ENCODE assay signal across 10 cellular contexts in genomic region chr12:119669744-119670472, GRCh38. TPM values are rescaled to one million over a fixed set of nuclear protein-coding genes. Genes with fewer than 3 reads are reported as not detected.
DNase-seq lines count a peak whose midpoint lies in the region; ATAC-seq and FAIRE-seq lines count a peak whose summit lies in the region.
"Had no signal": no experiment of that assay in that cellular context is flagged by ENCODE, and none has a peak within 500 bp of the region (broad histone marks: within the 10 kb centered on the region; RNA-seq: fewer than 3 reads in every experiment).

No MANE protein-coding gene starts in this region.

- no peaks in the 10 kb centered on the region for H3K9me3 Mint-ChIP-seq in activated CD4-positive, alpha-beta T cell treated with anti-CD3 and anti-CD28 coated beads for 36 hours (ENCODE audit: low read depth)
- no peaks in the 10 kb centered on the region for H3K9me3 Mint-ChIP-seq in T-helper 2 cell treated with Interferon-gamma antibody and Interleukin-4, amounts not matched to agents 5 μg/mL and 100 μg/mL, for 36 hours
- H3K9me3 Mint-ChIP-seq in stimulated activated memory B cell treated with anti-CD40 and anti-IgM and Interleukin-4, amounts not matched to agents 10 μg/mL and 1 μg/mL and 100 μg/mL, for 72 hours, result no peaks in the 10 kb centered on the region

- peaks cover 70% of the 10 kb centered on the region for H3K4me1 Mint-ChIP-seq in activated CD4-positive, alpha-beta T cell treated with anti-CD3 and anti-CD28 coated beads for 36 hours
- H3K4me1 Mint-ChIP-seq in T-helper 2 cell treated with Interferon-gamma antibody and Interleukin-4, amounts not matched to agents 5 μg/mL and 100 μg/mL, for 36 hours (ENCODE audit: low read depth), result peaks cover 56% of the 10 kb centered on the region
- H3K4me1 Mint-ChIP-seq in stimulated activated memory B cell treated with anti-CD40 and anti-IgM and Interleukin-4, amounts not matched to agents 10 μg/mL and 1 μg/mL and 100 μg/mL, for 72 hours, result peaks cover 67% of the 10 kb centered on the region

- H3K4me3 Mint-ChIP-seq in activated CD4-positive, alpha-beta T cell treated with anti-CD3 and anti-CD28 coated beads for 36 hours, result peak overlapping the region; percentile 91
- H3K4me3 Mint-ChIP-seq in T-helper 2 cell treated with Interferon-gamma antibody and Interleukin-4, amounts not matched to agents 5 μg/mL and 100 μg/mL, for 36 hours, result peak overlapping the region; percentile 72
- H3K4me3 Mint-ChIP-seq in stimulated activated memory B cell treated with anti-CD40 and anti-IgM and Interleukin-4, amounts not matched to agents 10 μg/mL and 1 μg/mL and 100 μg/mL, for 72 hours, result peak overlapping the region; percentile 90

- peaks cover 51% of the 10 kb centered on the region for H3K36me3 Mint-ChIP-seq in activated CD4-positive, alpha-beta T cell treated with anti-CD3 and anti-CD28 coated beads for 36 hours (ENCODE audit: low read depth)
- peaks cover 54% of the 10 kb centered on the region for H3K36me3 Mint-ChIP-seq in T-helper 2 cell treated with Interferon-gamma antibody and Interleukin-4, amounts not matched to agents 5 μg/mL and 100 μg/mL, for 36 hours (ENCODE audit: low read depth)
- H3K36me3 Mint-ChIP-seq in stimulated activated memory B cell treated with anti-CD40 and anti-IgM and Interleukin-4, amounts not matched to agents 10 μg/mL and 1 μg/mL and 100 μg/mL, for 72 hours, result peaks cover 53% of the 10 kb centered on the region

- H3K27me3 Mint-ChIP-seq in activated CD4-positive, alpha-beta T cell treated with anti-CD3 and anti-CD28 coated beads for 36 hours, result no peaks in the 10 kb centered on the region
- H3K27me3 Mint-ChIP-seq in T-helper 2 cell treated with Interferon-gamma antibody and Interleukin-4, amounts not matched to agents 5 μg/mL and 100 μg/mL, for 36 hours (ENCODE audit: low read depth), result no peaks in the 10 kb centered on the region
- no peaks in the 10 kb centered on the region for H3K27me3 Mint-ChIP-seq in stimulated activated memory B cell treated with anti-CD40 and anti-IgM and Interleukin-4, amounts not matched to agents 10 μg/mL and 1 μg/mL and 100 μg/mL, for 72 hours

- H3K27ac Mint-ChIP-seq in activated CD4-positive, alpha-beta T cell treated with anti-CD3 and anti-CD28 coated beads for 36 hours, result peak overlapping the region; percentile 88
- H3K27ac Mint-ChIP-seq in T-helper 2 cell treated with Interferon-gamma antibody and Interleukin-4, amounts not matched to agents 5 μg/mL and 100 μg/mL, for 36 hours, result peak overlapping the region; percentile 83
- H3K27ac Mint-ChIP-seq in stimulated activated memory B cell treated with anti-CD40 and anti-IgM and Interleukin-4, amounts not matched to agents 10 μg/mL and 1 μg/mL and 100 μg/mL, for 72 hours, result peak overlapping the region; percentile 94

- FAIRE-seq in frontal cortex (lab: Jason Lieb, UNC), result no peak

- intact Hi-C loops in activated CD4-positive, alpha-beta T cell treated with anti-CD3 and anti-CD28 coated beads for 36 hours (cut with DNase I, micrococcal nuclease), result loop anchor here (5.0 to 10.0 kb wide), 4 partner anchors 207 to 1535 kb away; partner anchors contain the start of genes BICDL1 (in 1 of the 2), CIT (in 1 of the 2), PEBP1 (in 1 of the 2) and RPLP0 (in 1 of the 2)

- no peak for DNase-seq in activated CD4-positive, alpha-beta T cell treated with anti-CD3 and anti-CD28 coated beads for 36 hours
- no peak for DNase-seq in activated CD4-positive, alpha-beta T cell treated with anti-CD3 and anti-CD28 coated beads, Interleukin-2, amount 50 U/mL, for 48 hours
- DNase-seq in T-helper 2 cell treated with Interferon-gamma antibody and Interleukin-4, amounts not matched to agents 5 μg/mL and 100 μg/mL, for 36 hours (ENCODE audit: low spot score), result no peak
- DNase-seq in fibroblast of gingiva (ENCODE audit: low read depth) (peak; percentile 26), superior temporal gyrus (ENCODE audit: extremely low spot score) (no peak), frontal cortex (ENCODE audit: low spot score in 2 of 2) (no peak), midbrain (lab: John Stamatoyannopoulos, UW) (no peak)
- DNase-seq: AML-193; stimulated activated CD4-positive, alpha-beta T cell treated with anti-CD3 and anti-CD28 coated beads, Interleukin-12 subunit alpha, Interleukin-12 subunit beta, amount 100 ng/mL, for 4 hours had no signal

- POLR2A ChIA-PET in activated CD4-positive, alpha-beta T cell treated with anti-CD3 and anti-CD28 coated beads for 36 hours (lab: Charles Lee), result interaction anchor here (0.6 to 1.5 kb wide), 3 partner anchors 230 to 623 kb away, joined by 3 to 6 read pairs (median 4); partner anchors contain the start of gene RNU4-1

- ATAC-seq in activated CD4-positive, alpha-beta T cell treated with anti-CD3 and anti-CD28 coated beads for 36 hours, result no peak
- ATAC-seq in stimulated activated memory B cell treated with anti-CD40 and anti-IgM and Interleukin-4, amounts not matched to agents 10 μg/mL and 1 μg/mL and 100 μg/mL, for 72 hours, result no peak

- CTCF ChIA-PET in activated CD4-positive, alpha-beta T cell treated with anti-CD3 and anti-CD28 coated beads for 36 hours (lab: Charles Lee), result interaction anchor here (0.8 to 1.6 kb wide), 3 partner anchors 13 to 138 kb away, joined by 3 to 6 read pairs (median 3); no protein-coding TSS in a partner anchor

RNA-seq across cellular contexts. Expression of gene PRKAB1, which starts 2.0 kb away (rescaled TPM):
- 10 to 100 TPM; 18.0 to 21.7 TPM for total RNA-seq in activated CD4-positive, alpha-beta T cell treated with anti-CD3 and anti-CD28 coated beads for 36 hours
- total RNA-seq in frontal cortex, result 15.9 TPM
